Comparison of ENCODE assay signal across 14 cellular contexts in the genomic region with DNA sequence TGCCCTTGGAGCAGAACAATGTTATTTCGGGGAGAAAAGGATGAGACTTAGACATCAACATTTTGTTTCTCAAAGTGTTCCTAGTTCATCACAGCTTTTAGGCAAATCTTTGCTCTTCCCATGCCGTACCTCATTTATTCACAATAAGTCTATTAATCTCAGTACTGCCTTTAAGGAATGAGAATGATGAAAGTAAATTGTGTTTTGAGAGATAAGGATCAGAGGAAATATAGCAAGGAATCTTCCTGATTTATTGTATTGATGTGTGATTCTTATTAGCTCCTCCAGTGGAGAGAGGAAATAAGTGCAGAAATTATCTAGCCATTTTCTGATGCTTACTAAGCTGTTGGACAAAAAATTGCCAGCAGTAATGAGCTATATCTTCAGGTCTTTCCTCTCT. TPM values are rescaled to one million over a fixed set of nuclear protein-coding genes. Genes with fewer than 3 reads are reported as not detected.
DNase-seq lines count a peak whose midpoint lies in the region; ATAC-seq and TF ChIP-seq lines count a peak whose summit lies in the region.
"Had no signal": no experiment of that assay in that cellular context is flagged by ENCODE, and none has a peak within 500 bp of the region (broad histone marks: within the 10 kb centered on the region; RNA-seq: fewer than 3 reads in every experiment).

No MANE protein-coding gene starts in this region.

- H3K4me3 ChIP-seq in ACC112 (ENCODE audit: low read depth, low read length) (peak overlapping the region; percentile 98), DND-41 (ENCODE audit: low read depth in 1 of 2, low read length in 2 of 2) (no peak overlapping the region), hepatocyte (no peak overlapping the region)

- TF ChIP-seq CTCF in DND-41 (IDR thresholded peaks at IDR 0.05; ENCODE audit: borderline replicate concordance, extremely low read depth, low read length, poor library complexity, severe bottlenecking): peak; percentile 18
- no peak for TF ChIP-seq CTCF in WTC11 (IDR thresholded peaks at IDR 0.05)
- TF ChIP-seq CTCF in hepatocyte (IDR thresholded peaks at IDR 0.05; ENCODE audit: poor library complexity): no peak

- peak overlapping the region; percentile 85; the same call in 1 of the 2 replicates for H3K4me2 ChIP-seq in DND-41 (ENCODE audit: insufficient read depth, low read length)
- H3K4me2 ChIP-seq in hepatocyte: peak overlapping the region; percentile 73

- H3K9me3 ChIP-seq in DND-41 (ENCODE audit: insufficient read depth, low read length, severe bottlenecking) (no peaks in the 10 kb centered on the region), hepatocyte (ENCODE audit: low read depth) (no peaks in the 10 kb centered on the region)
- H3K9me3 ChIP-seq: esophagus muscularis mucosa had no signal

- ATAC-seq in DND-41 (ENCODE audit: insufficient read depth, low read depth) (no peak), WTC11 (no peak), HG03439 (IDR thresholded peaks at IDR 0.05; ENCODE audit: unreplicated experiment) (no peak), GM18868 (IDR thresholded peaks at IDR 0.05; ENCODE audit: unreplicated experiment) (no peak), GM21723 (IDR thresholded peaks at IDR 0.05; ENCODE audit: unreplicated experiment) (no peak)
- ATAC-seq: HCT116 had no signal

- peaks cover 41% of the 10 kb centered on the region for H3K36me3 ChIP-seq in ACC112 (ENCODE audit: insufficient read depth, low read length)
- H3K36me3 ChIP-seq in DND-41 (ENCODE audit: insufficient read depth, low read length): peaks cover 53% of the 10 kb centered on the region
- peaks cover 4% of the 10 kb centered on the region for H3K36me3 ChIP-seq in hepatocyte (replicated peaks; ENCODE audit: insufficient read depth, low read depth)

- H3K4me1 ChIP-seq in ACC112 (ENCODE audit: control insufficient read depth, insufficient read depth, low read length, unreplicated experiment): peaks cover 12% of the 10 kb centered on the region
- H3K4me1 ChIP-seq in DND-41 (ENCODE audit: insufficient read depth, low read length): peaks cover 25% of the 10 kb centered on the region
- peaks cover 9% of the 10 kb centered on the region for H3K4me1 ChIP-seq in hepatocyte (ENCODE audit: insufficient read depth)

- H3K9ac ChIP-seq in DND-41 (ENCODE audit: low read depth, low read length): peak overlapping the region; percentile 84; the same call in 1 of the 2 replicates

- H2AFZ ChIP-seq in ACC112 (ENCODE audit: low read length, unreplicated experiment) (no peak overlapping the region), DND-41 (ENCODE audit: low read depth, low read length) (no peak overlapping the region), hepatocyte (no peak overlapping the region)

- no peak overlapping the region for H3K27ac ChIP-seq in ACC112 (ENCODE audit: low read depth, low read length)
- H3K27ac ChIP-seq in DND-41 (ENCODE audit: low read length): no peak overlapping the region
- H3K27ac ChIP-seq in hepatocyte: no peak overlapping the region
- H3K27ac ChIP-seq: esophagus muscularis mucosa had no signal

- CTCF ChIA-PET in WTC11 (lab: Charles Lee): interaction anchor here (1.1 to 1.3 kb wide), 2 partner anchors 19 to 20 kb away, joined by 4 to 5 read pairs; partner anchors contain the start of gene NUDT17

- H3K9me3 Mint-ChIP-seq in WTC11: no peaks in the 10 kb centered on the region

- no peaks in the 10 kb centered on the region for H3K27me3 Mint-ChIP-seq in WTC11 (ENCODE audit: low read depth)

- H3K36me3 Mint-ChIP-seq in WTC11: peaks cover 46% of the 10 kb centered on the region

- H3K9me2 ChIP-seq in hepatocyte (replicated peaks; ENCODE audit: insufficient read depth): no peaks in the 10 kb centered on the region

- no peak overlapping the region; the same call in 1 of the 2 replicates for H3K27ac Mint-ChIP-seq in WTC11

- H3K79me2 ChIP-seq in ACC112 (ENCODE audit: control insufficient read depth, insufficient read depth, low read length, unreplicated experiment) (peaks cover 36% of the 10 kb centered on the region), DND-41 (ENCODE audit: insufficient read depth, low read length) (peaks cover 43% of the 10 kb centered on the region), hepatocyte (peaks cover 32% of the 10 kb centered on the region)

- DNase-seq in DND-41: no peak
- no peak for DNase-seq in WTC11 (ENCODE audit: low spot score)
- no peak for DNase-seq in hepatocyte (ENCODE audit: low spot score)
- DNase-seq in NCI-H1092 treated with DMSO at 0.1 percent for 48 hours (lab: John Stamatoyannopoulos, UW): no peak
- DNase-seq: Calu3; central memory CD4-positive, alpha-beta T cell; NCI-H2081; T-helper 9 cell had no signal

- POLR2A ChIA-PET in WTC11 (lab: Charles Lee): interaction anchor here (1.4 kb wide), 1 partner anchor 33 kb away, joined by 3 read pairs; the partner anchor contains the start of gene PIAS3

- H3K4me3 Mint-ChIP-seq in WTC11: peak overlapping the region; percentile 93

- 94% methylated on average over 2 of the region's 2 CpGs for WGBS in hepatocyte (ENCODE audit: low lambda C conversion rate, missing lambda C conversion rate)

- H3K27me3 ChIP-seq in ACC112 (ENCODE audit: insufficient read depth, low read length) (no peaks in the 10 kb centered on the region), DND-41 (ENCODE audit: insufficient read depth, low read length, poor library complexity) (no peaks in the 10 kb centered on the region), hepatocyte (no peaks in the 10 kb centered on the region)
- H3K27me3 ChIP-seq: esophagus muscularis mucosa had no signal

- H3K4me1 Mint-ChIP-seq in WTC11: peaks cover 5% of the 10 kb centered on the region

- H4K20me1 ChIP-seq in DND-41 (ENCODE audit: insufficient read depth, low read length): no peaks in the 10 kb centered on the region
- H4K20me1 ChIP-seq in hepatocyte (ENCODE audit: insufficient read depth, poor library complexity, severe bottlenecking): no peaks in the 10 kb centered on the region

TF ChIP-seq in WTC11, 78 proteins besides CTCF, POLR2A, EP300 and RAD21 (continues in another document):
- TF ChIP-seq IRF1 (CRISPR knock-in tag; IDR thresholded peaks at IDR 0.05): no peak
- no peak for TF ChIP-seq ZNF317 (CRISPR knock-in tag; IDR thresholded peaks at IDR 0.05; ENCODE audit: borderline replicate concordance, low read depth)
- TF ChIP-seq ZNF512 (CRISPR knock-in tag; IDR thresholded peaks at IDR 0.05; ENCODE audit: borderline replicate concordance): no peak
- TF ChIP-seq GRHL2 (CRISPR knock-in tag; IDR thresholded peaks at IDR 0.05; ENCODE audit: insufficient replicate concordance, severe bottlenecking): no peak
- no peak for TF ChIP-seq ZNF671 (CRISPR knock-in tag; IDR thresholded peaks at IDR 0.05)
- no peak for TF ChIP-seq NR1H2 (CRISPR knock-in tag; IDR thresholded peaks at IDR 0.05)
- TF ChIP-seq EMX1 (CRISPR knock-in tag; IDR thresholded peaks at IDR 0.05): no peak
- no peak for TF ChIP-seq ZNF232 (CRISPR knock-in tag; IDR thresholded peaks at IDR 0.05)

RNA-seq across cellular contexts. Expression of gene POLR3C, which starts 2.0 kb away (rescaled TPM):
- 20.2 to 24.9 TPM (median 22.7 TPM) in 3 replicates for total RNA-seq in WTC11 (2021)
- 19.6 and 29.2 TPM in 2 replicates for total RNA-seq in hepatocyte
- polyA plus RNA-seq in hepatocyte: 20.6 and 20.9 TPM in 2 replicates

RNA-seq across cellular contexts. Expression of gene RNF115, which starts 2.1 kb away (rescaled TPM):
- total RNA-seq in WTC11 (2021) (8.1 to 9.2 TPM (median 9.0 TPM) in 3 replicates), hepatocyte (10.3 and 13.7 TPM in 2 replicates)
- 8.6 and 8.7 TPM in 2 replicates for polyA plus RNA-seq in hepatocyte

RNA-seq across cellular contexts. Expression of gene NUDT17, which starts 19.4 kb away (rescaled TPM):
- total RNA-seq in WTC11 (2021) (2.7 to 3.5 TPM (median 3.3 TPM) in 3 replicates), hepatocyte (4.9 and 5.2 TPM in 2 replicates)
- polyA plus RNA-seq in hepatocyte: 1.3 and 2.7 TPM in 2 replicates

RNA-seq across cellular contexts. Expression of gene PIAS3, which starts 32.9 kb away (rescaled TPM):
- 44.9 to 52.4 TPM (median 49.6 TPM) in 3 replicates for total RNA-seq in WTC11 (2021)
- 18.0 and 18.1 TPM in 2 replicates for total RNA-seq in hepatocyte
- 51.2 and 60.7 TPM in 2 replicates for polyA plus RNA-seq in hepatocyte

RNA-seq across cellular contexts. Expression of gene ANKRD35, which starts 59.6 kb away (rescaled TPM):
- 2.7 to 3.2 TPM (median 2.9 TPM) in 3 replicates for total RNA-seq in WTC11 (2021)
- total RNA-seq in hepatocyte: 0.43 and 0.76 TPM in 2 replicates
- 2.2 and 2.4 TPM in 2 replicates for polyA plus RNA-seq in hepatocyte
- total RNA-seq: Calu3 had no signal
